8 cellular contexts compared by ENCODE assay signal in genomic region chr15:43514241-43515057, GRCh38. TPM values are rescaled to one million over a fixed set of nuclear protein-coding genes. Genes with fewer than 3 reads are reported as not detected.
DNase-seq lines count a peak whose midpoint lies in the region; ATAC-seq, FAIRE-seq and TF ChIP-seq lines count a peak whose summit lies in the region.

No MANE protein-coding gene starts in this region.

- WGBS in hepatocyte (ENCODE audit: low lambda C conversion rate, missing lambda C conversion rate) = 66% methylated on average over 4 of the region's 4 CpGs

- TF ChIP-seq CTCF in hepatocyte (IDR thresholded peaks at IDR 0.05; ENCODE audit: poor library complexity) = peak; percentile 62

- H4K20me1 ChIP-seq in hepatocyte (ENCODE audit: insufficient read depth, poor library complexity, severe bottlenecking) = no peaks in the 10 kb centered on the region

- no peak overlapping the region for H3K4me2 ChIP-seq in hepatocyte

- H3K27ac ChIP-seq in hepatocyte = no peak overlapping the region
- H3K27ac ChIP-seq in stomach smooth muscle (ENCODE audit: low read length) = peak overlapping the region; percentile 24

- H3K9me2 ChIP-seq in hepatocyte (replicated peaks; ENCODE audit: insufficient read depth) = no peaks in the 10 kb centered on the region

- peak overlapping the region; percentile 91 for H3K27ac Mint-ChIP-seq in activated T-helper 17 cell treated with anti-CD3 and anti-CD28 coated beads, Interleukin-2, amount 50 U/mL, for 72 hours

- ATAC-seq in activated T-helper 17 cell treated with anti-CD3 and anti-CD28 coated beads, Interleukin-2, amount 50 U/mL, for 72 hours (replicated peaks) = no peak
- no peak for ATAC-seq in left lobe of liver
- ATAC-seq in GM19452 (IDR thresholded peaks at IDR 0.05; ENCODE audit: unreplicated experiment) = no peak

- DNase-seq in M059J (ENCODE audit: low read depth) = peak; percentile 8
- peak; percentile 44 for DNase-seq in hepatocyte (ENCODE audit: low spot score)
- DNase-seq in T-helper 9 cell = no peak
- DNase-seq in left lobe of liver (ENCODE audit: low spot score) = no peak

- peak; percentile 40 for FAIRE-seq in G401.6 (lab: Jason Lieb, UNC)

- no peaks in the 10 kb centered on the region for H3K9me3 Mint-ChIP-seq in activated T-helper 17 cell treated with anti-CD3 and anti-CD28 coated beads, Interleukin-2, amount 50 U/mL, for 72 hours

- peaks cover 6% of the 10 kb centered on the region for H3K36me3 Mint-ChIP-seq in activated T-helper 17 cell treated with anti-CD3 and anti-CD28 coated beads, Interleukin-2, amount 50 U/mL, for 72 hours (ENCODE audit: low read depth)

- H3K36me3 ChIP-seq in hepatocyte (replicated peaks; ENCODE audit: insufficient read depth, low read depth) (no peaks in the 10 kb centered on the region), stomach smooth muscle (ENCODE audit: control insufficient read depth in 2 of 2, insufficient read depth in 2 of 2, low read length in 2 of 2) (no peaks in the 10 kb centered on the region)

- H3K9me3 ChIP-seq in hepatocyte (ENCODE audit: low read depth) = no peaks in the 10 kb centered on the region
- no peaks in the 10 kb centered on the region for H3K9me3 ChIP-seq in stomach smooth muscle (ENCODE audit: control insufficient read depth in 2 of 2, low read length in 2 of 2)

- no peak overlapping the region for H3K4me3 ChIP-seq in hepatocyte
- no peak overlapping the region for H3K4me3 ChIP-seq in stomach smooth muscle (ENCODE audit: low read length in 2 of 2)

- peaks cover 29% of the 10 kb centered on the region for H3K4me1 Mint-ChIP-seq in activated T-helper 17 cell treated with anti-CD3 and anti-CD28 coated beads, Interleukin-2, amount 50 U/mL, for 72 hours

- peaks cover 4% of the 10 kb centered on the region for H3K27me3 ChIP-seq in hepatocyte
- H3K27me3 ChIP-seq in stomach smooth muscle (ENCODE audit: control insufficient read depth in 1 of 2, insufficient read depth in 2 of 2, low read length in 2 of 2) = no peaks in the 10 kb centered on the region

- H3K4me1 ChIP-seq in hepatocyte (ENCODE audit: insufficient read depth) = peaks cover 33% of the 10 kb centered on the region
- H3K4me1 ChIP-seq in stomach smooth muscle (ENCODE audit: control insufficient read depth, insufficient read depth, low read length) = peaks cover 57% of the 10 kb centered on the region

- H2AFZ ChIP-seq in hepatocyte = no peak overlapping the region

- H3K79me2 ChIP-seq in hepatocyte = no peaks in the 10 kb centered on the region

- peak overlapping the region; percentile 74 for H3K4me3 Mint-ChIP-seq in activated T-helper 17 cell treated with anti-CD3 and anti-CD28 coated beads, Interleukin-2, amount 50 U/mL, for 72 hours

- peaks cover 7% of the 10 kb centered on the region for H3K27me3 Mint-ChIP-seq in activated T-helper 17 cell treated with anti-CD3 and anti-CD28 coated beads, Interleukin-2, amount 50 U/mL, for 72 hours

- no peak overlapping the region for H3K9ac ChIP-seq in stomach smooth muscle (ENCODE audit: low read length in 2 of 2)

RNA-seq across cellular contexts. Expression of gene MAP1A, which starts 3.0 kb away (rescaled TPM):
- total RNA-seq in M059J (2014; rRNA removed; shearing (Covaris generic)) = 1.7 and 3.8 TPM in 2 replicates
- total RNA-seq in activated T-helper 17 cell treated with anti-CD3 and anti-CD28 coated beads, Interleukin-2, amount 50 U/mL, for 72 hours = 1 to 10 TPM; 1.7 to 3.5 TPM
- total RNA-seq in hepatocyte (6.7 and 9.5 TPM in 2 replicates), left lobe of liver (0.23 TPM)
- 7.2 and 7.3 TPM in 2 replicates for polyA plus RNA-seq in hepatocyte

RNA-seq across cellular contexts. Expression of gene TP53BP1, which starts 21.5 kb away (rescaled TPM):
- total RNA-seq in M059J (2014; rRNA removed; shearing (Covaris generic)) = 31.0 and 40.6 TPM in 2 replicates
- 10 to 100 TPM; 29.9 to 30.9 TPM for total RNA-seq in activated T-helper 17 cell treated with anti-CD3 and anti-CD28 coated beads, Interleukin-2, amount 50 U/mL, for 72 hours
- total RNA-seq in hepatocyte (36.9 and 46.8 TPM in 2 replicates), left lobe of liver (5.8 TPM)
- 16.5 and 16.6 TPM in 2 replicates for polyA plus RNA-seq in hepatocyte

Comparison
In these comparisons a context has a peak if more than half of its experiments do, and no peak if none do; other contexts are left out.
1. DNase-seq: peak in M059J (single experiment) and hepatocyte (single experiment); none in T-helper 9 cell (single experiment) and left lobe of liver (single experiment).